Comparison of ENCODE assay signal across 7 cellular contexts in genomic region chr18:76349067-76349715, GRCh38.
DNase-seq lines count a peak whose midpoint lies in the region; ATAC-seq and TF ChIP-seq lines count a peak whose summit lies in the region.

No MANE protein-coding gene starts in this region.

- peaks cover 4% of the 10 kb centered on the region for H3K27me3 Mint-ChIP-seq in chondrocyte (ENCODE audit: low read depth)

- H3K9ac ChIP-seq in liver (ENCODE audit: low read depth in 1 of 2, low read length in 2 of 2), result no peak overlapping the region

- no peaks in the 10 kb centered on the region for H3K36me3 ChIP-seq in liver (ENCODE audit: control insufficient read depth in 4 of 4, insufficient read depth in 3 of 4, low read depth in 1 of 4, low read length in 3 of 4)

- H3K36me3 Mint-ChIP-seq in chondrocyte (ENCODE audit: low read depth), result peaks cover 4% of the 10 kb centered on the region

- DNase-seq in GM13977 (ENCODE audit: low spot score) (peak; percentile 86), NCI-H345 (lab: John Stamatoyannopoulos, UW) (peak; percentile 89), chondrocyte (ENCODE audit: low spot score) (no peak)
- peak; percentile 43 for DNase-seq in activated CD4-positive, alpha-beta T cell treated with anti-CD3 and anti-CD28 coated beads for 1 hour
- peak; percentile 42 to 63 for DNase-seq in stimulated activated CD4-positive, alpha-beta T cell treated with anti-CD3 and anti-CD28 coated beads, Interleukin-4, amount 100 ng/mL, for 48 hours (ENCODE audit: low read depth in 2 of 2)

- no peak overlapping the region for H3K27ac Mint-ChIP-seq in chondrocyte (ENCODE audit: unreplicated experiment)

- H3K4me1 Mint-ChIP-seq in chondrocyte (ENCODE audit: low read depth), result peaks cover 16% of the 10 kb centered on the region

- peak; percentile 77 for ATAC-seq in HG03159 (IDR thresholded peaks at IDR 0.05; ENCODE audit: unreplicated experiment)

- peaks cover 3 to 21% (median 11%) of the 10 kb centered on the region in 4 donors for H3K4me1 ChIP-seq in liver (ENCODE audit: control insufficient read depth in 4 of 4, insufficient read depth in 4 of 4, low read length in 3 of 4)

- peak; percentile 93 to 96 for TF ChIP-seq RAD21 in liver (IDR thresholded peaks at IDR 0.05)

- H3K9me3 Mint-ChIP-seq in chondrocyte (ENCODE audit: low read depth), result peaks cover 5% of the 10 kb centered on the region

- peak; percentile 90 for TF ChIP-seq CTCF in GM13977 (IDR thresholded peaks at IDR 0.05; ENCODE audit: extremely low read depth, insufficient read depth, missing control alignments)
- peak; percentile 94 for TF ChIP-seq CTCF in chondrocyte (IDR thresholded peaks at IDR 0.05)
- peak; percentile 87 for TF ChIP-seq CTCF in liver (IDR thresholded peaks at IDR 0.05; ENCODE audit: low read depth, low read length, missing input control)

- WGBS in liver, result 24% methylated on average over 29 of the region's 29 CpGs

- no peaks in the 10 kb centered on the region for H3K27me3 ChIP-seq in liver (ENCODE audit: control insufficient read depth in 4 of 4, insufficient read depth in 4 of 4, low read length in 3 of 4)

- H3K27ac ChIP-seq in liver (ENCODE audit: low read depth in 1 of 2, low read length in 2 of 2), result no peak overlapping the region

- H3K4me3 ChIP-seq in liver (ENCODE audit: low read depth in 1 of 3, low read length in 3 of 3), result peak overlapping the region in 2 of 3 donors; percentile 19 to 42

- peaks cover 0 to 6% (median 0%) of the 10 kb centered on the region in 4 donors for H3K9me3 ChIP-seq in liver (ENCODE audit: control insufficient read depth in 4 of 4, low read length in 3 of 4)

- in situ Hi-C loops in GM13977 (cut with MboI; ENCODE audit: low pct_unique_long_range_greater_than_20kb, low sequenced_read_pairs, unreplicated experiment), result no loop called here

- H3K4me3 Mint-ChIP-seq in chondrocyte (ENCODE audit: unreplicated experiment), result peak overlapping the region; percentile 69

TF ChIP-seq in liver, 16 proteins besides CTCF, POLR2A, EP300 and RAD21:
- no peak for TF ChIP-seq ZBTB33 (IDR thresholded peaks at IDR 0.05)
- no peak for TF ChIP-seq ATF3 (IDR thresholded peaks at IDR 0.05)
- no peak for TF ChIP-seq SP1 (IDR thresholded peaks at IDR 0.05)
- no peak for TF ChIP-seq HNF4G (IDR thresholded peaks at IDR 0.05)
- TF ChIP-seq REST (IDR thresholded peaks at IDR 0.05), result no peak
